In genomic region chr14:102594514-102595175, GRCh38 we compare ENCODE assay signal across 8 cellular contexts. TPM values are rescaled to one million over a fixed set of nuclear protein-coding genes. Genes with fewer than 3 reads are reported as not detected.
DNase-seq lines count a peak whose midpoint lies in the region; ATAC-seq, FAIRE-seq and TF ChIP-seq lines count a peak whose summit lies in the region.

No MANE protein-coding gene starts in this region.

- no peak for TF ChIP-seq POLR2A in gastrocnemius medialis (IDR thresholded peaks at IDR 0.05)

- H3K27ac ChIP-seq in astrocyte (ENCODE audit: low read depth, low read length) (no peak overlapping the region), right cardiac atrium (ENCODE audit: low read length) (no peak overlapping the region), gastrocnemius medialis (peak overlapping the region; percentile 92 to 100 (median 96))

- H2AFZ ChIP-seq in astrocyte (ENCODE audit: low read depth, low read length), result no peak overlapping the region

- intact Hi-C loops in right cardiac atrium (cut with DNase I) (loop anchor here in 1 of 4 donors (10.0 kb wide), 1 partner anchor 70 kb away; no protein-coding TSS in a partner anchor), gastrocnemius medialis (cut with DNase I; ENCODE audit: low total_unique reads) (loop anchor here (5.0 kb wide), 4 partner anchors 98 to 232 kb away; partner anchors contain the start of genes CINP, TECPR2 and TRAF3)

- ATAC-seq in GM21529 (IDR thresholded peaks at IDR 0.05; ENCODE audit: unreplicated experiment), result peak; percentile 30
- no peak for ATAC-seq in right cardiac atrium
- ATAC-seq in gastrocnemius medialis, result peak in 1 of 2 donors; percentile 38
- no peak for ATAC-seq in GM21360 (IDR thresholded peaks at IDR 0.05; ENCODE audit: unreplicated experiment)

- in situ Hi-C loops in gastrocnemius medialis (cut with MboI; ENCODE audit: low sequenced_read_pairs in 4 of 4), result no loop called here

- H3K36me3 ChIP-seq in BE2C (peaks cover 19% of the 10 kb centered on the region), astrocyte (ENCODE audit: insufficient read depth, low read length) (no peaks in the 10 kb centered on the region), gastrocnemius medialis (no peaks in the 10 kb centered on the region)

- H3K4me1 Mint-ChIP-seq in astrocyte (ENCODE audit: low read depth, unreplicated experiment), result peaks cover 18% of the 10 kb centered on the region

- no peak for FAIRE-seq in astrocyte (lab: Jason Lieb, UNC)

- H3K79me2 ChIP-seq in astrocyte (ENCODE audit: insufficient read depth, low read length), result peaks cover 65% of the 10 kb centered on the region

- TF ChIP-seq CTCF in BE2C (IDR thresholded peaks at IDR 0.05; ENCODE audit: low read depth, low read length) (peak; percentile 94), astrocyte (IDR thresholded peaks at IDR 0.05; ENCODE audit: insufficient read depth, low read depth, low read length) (peak; percentile 93), gastrocnemius medialis (IDR thresholded peaks at IDR 0.05 in 4 of 5, conservative IDR thresholded peaks at IDR 0.05 in 1 of 5) (peak; percentile 67 to 82 (median 75))

- H3K4me2 ChIP-seq in astrocyte (ENCODE audit: low read length), result peak overlapping the region; percentile 93

- H3K4me1 ChIP-seq in BE2C, result peaks cover 10% of the 10 kb centered on the region
- peaks cover 17% of the 10 kb centered on the region for H3K4me1 ChIP-seq in astrocyte (ENCODE audit: insufficient read depth, low read length)
- peaks cover 2% of the 10 kb centered on the region for H3K4me1 ChIP-seq in right cardiac atrium (ENCODE audit: control insufficient read depth, insufficient read depth, low read length)
- peaks cover 24 to 30% of the 10 kb centered on the region in 2 donors for H3K4me1 ChIP-seq in gastrocnemius medialis

- H3K27me3 Mint-ChIP-seq in astrocyte (ENCODE audit: low read depth, unreplicated experiment), result no peaks in the 10 kb centered on the region

- no peaks in the 10 kb centered on the region for H3K9me3 Mint-ChIP-seq in astrocyte (ENCODE audit: unreplicated experiment)

- H3K27ac Mint-ChIP-seq in astrocyte (ENCODE audit: unreplicated experiment), result no peak overlapping the region

- no peaks in the 10 kb centered on the region for H3K27me3 ChIP-seq in BE2C
- H3K27me3 ChIP-seq in astrocyte (ENCODE audit: insufficient read depth, low read length), result no peaks in the 10 kb centered on the region
- no peaks in the 10 kb centered on the region for H3K27me3 ChIP-seq in right cardiac atrium (ENCODE audit: control insufficient read depth, insufficient read depth)
- no peaks in the 10 kb centered on the region for H3K27me3 ChIP-seq in gastrocnemius medialis

- peak; percentile 81 for DNase-seq in BE2C
- DNase-seq in NCI-H1436 treated with DMSO at 0.1 percent for 48 hours (lab: John Stamatoyannopoulos, UW), result peak; percentile 15
- DNase-seq in T follicular helper cell (ENCODE audit: low read depth), result peak; percentile 32
- DNase-seq in astrocyte (ENCODE audit: low read depth), result peak; percentile 38
- peak in 2 of 3 donors; percentile 49 to 86 for DNase-seq in right cardiac atrium
- DNase-seq in gastrocnemius medialis, result peak; percentile 37 to 66

- WGBS in right cardiac atrium, result 29% methylated on average over 7 of the region's 7 CpGs

- peak overlapping the region; percentile 91 for H3K4me3 Mint-ChIP-seq in astrocyte (ENCODE audit: unreplicated experiment)

- H3K9me3 ChIP-seq in BE2C (no peaks in the 10 kb centered on the region), astrocyte (ENCODE audit: insufficient read depth, low read depth, low read length) (no peaks in the 10 kb centered on the region), right cardiac atrium (ENCODE audit: control insufficient read depth, low read length) (no peaks in the 10 kb centered on the region), gastrocnemius medialis (no peaks in the 10 kb centered on the region)

- peaks cover 53% of the 10 kb centered on the region for H4K20me1 ChIP-seq in astrocyte (ENCODE audit: insufficient read depth, low read length)

- peaks cover 2% of the 10 kb centered on the region for H3K36me3 Mint-ChIP-seq in astrocyte (ENCODE audit: low read depth, unreplicated experiment)

- H3K9ac ChIP-seq in astrocyte (ENCODE audit: low read length), result peak overlapping the region; percentile 81

- H3K4me3 ChIP-seq in BE2C (ENCODE audit: low read depth, low read length), result peak overlapping the region; percentile 92
- H3K4me3 ChIP-seq in astrocyte (ENCODE audit: insufficient read depth, low read depth, low read length), result peak overlapping the region; percentile 72
- no peak overlapping the region for H3K4me3 ChIP-seq in right cardiac atrium (ENCODE audit: low read length)
- peak overlapping the region; percentile 77 to 90 (median 84) for H3K4me3 ChIP-seq in gastrocnemius medialis

RNA-seq across cellular contexts. Expression of gene RCOR1, which starts 2.2 kb away (rescaled TPM):
- 25.1 TPM for polyA plus RNA-seq in BE2C (2012; ENCODE audit: insufficient read depth, insufficient read length, low read depth)
- total RNA-seq in astrocyte (31.0 and 31.7 TPM in 2 replicates), right cardiac atrium (10 to 100 TPM; 12.2 to 14.4 (median 13.6) TPM), gastrocnemius medialis (10 to 100 TPM; 10.0 to 14.2 (median 12.1) TPM)
- polyA plus RNA-seq in right cardiac atrium, result 4.4 TPM

Comparison
In these comparisons a context has a peak if more than half of its experiments do, and no peak if none do; other contexts are left out.
1. DNase-seq: peak in every context shown above with its lines; median percentile 81 in BE2C; 68 in right cardiac atrium; 52 in gastrocnemius medialis; 38 in astrocyte; 32 in T follicular helper cell; 15 in NCI-H1436 treated with DMSO at 0.1 percent for 48 hours.
2. H3K27ac ChIP-seq: peak in gastrocnemius medialis (4 of 4); none in astrocyte (single experiment) and right cardiac atrium (single experiment).
3. Peak in every context shown above with its lines, with median percentiles within 50 percentile points of each other: CTCF ChIP-seq.